18 cellular contexts compared by ENCODE assay signal in genomic region chr11:113847580-113847979, GRCh38. TPM values are rescaled to one million over a fixed set of nuclear protein-coding genes. Genes with fewer than 3 reads are reported as not detected.
DNase-seq lines count a peak whose midpoint lies in the region; ATAC-seq and TF ChIP-seq lines count a peak whose summit lies in the region.
"Had no signal": no experiment of that assay in that cellular context is flagged by ENCODE, and none has a peak within 500 bp of the region (broad histone marks: within the 10 kb centered on the region; RNA-seq: fewer than 3 reads in every experiment).

No MANE protein-coding gene starts in this region.

- H3K4me3 Mint-ChIP-seq in H9, result peak overlapping the region in 1 of 2 experiments; percentile 19; a peak in 2 of 5 replicates
- peak overlapping the region; percentile 15 for H3K4me3 Mint-ChIP-seq in WTC11
- no peak overlapping the region for H3K4me3 Mint-ChIP-seq in memory B cell

- H3K4me3 ChIP-seq in skeletal muscle tissue (ENCODE audit: low read length in 3 of 3) (no peak overlapping the region), gastroesophageal sphincter (no peak overlapping the region)

- H3T11ph ChIP-seq in H9 (ENCODE audit: low read length), result no peak overlapping the region

- no peak overlapping the region for H2BK5ac ChIP-seq in H9 (ENCODE audit: insufficient read length, low read length)

- H2BK12ac ChIP-seq in H9 (ENCODE audit: insufficient read length, low read depth, low read length), result no peak overlapping the region

- H3K23ac ChIP-seq in H9 (ENCODE audit: insufficient read length, low read depth, low read length), result no peak overlapping the region

- no peak for ATAC-seq in WTC11
- ATAC-seq in memory B cell (ENCODE audit: low read depth), result no peak
- ATAC-seq in gastroesophageal sphincter, result no peak
- ATAC-seq: HepG2 had no signal

- H3K79me2 ChIP-seq in H9 (ENCODE audit: insufficient read depth, low read length), result peaks cover 5% of the 10 kb centered on the region; the same call in 1 of the 2 replicates

- TF ChIP-seq CTCF in H9 (conservative IDR thresholded peaks at IDR 0.05) (no peak), WTC11 (IDR thresholded peaks at IDR 0.05) (no peak), gastroesophageal sphincter (IDR thresholded peaks at IDR 0.05) (no peak)

- H3K36me3 ChIP-seq in skeletal muscle tissue (ENCODE audit: control insufficient read depth in 3 of 3, insufficient read depth in 3 of 3, low read length in 3 of 3) (peaks cover 16 to 33% (median 22%) of the 10 kb centered on the region in 3 donors), gastroesophageal sphincter (peaks cover 0 to 54% of the 10 kb centered on the region in 2 donors)

- H2BK15ac ChIP-seq in H9 (ENCODE audit: low read depth, low read length), result no peak overlapping the region

- no peak overlapping the region for H3K4ac ChIP-seq in H9 (ENCODE audit: low read depth, low read length)

- TF ChIP-seq POLR2A in gastroesophageal sphincter (IDR thresholded peaks at IDR 0.05), result no peak

- no peak overlapping the region for H3K18ac ChIP-seq in H9 (ENCODE audit: insufficient read length, low read depth, low read length)

- H3K27me3 ChIP-seq in H9 (ENCODE audit: insufficient read depth, low read length) (no peaks in the 10 kb centered on the region), skeletal muscle tissue (ENCODE audit: control insufficient read depth in 3 of 3, insufficient read depth in 3 of 3, low read length in 3 of 3) (no peaks in the 10 kb centered on the region), gastroesophageal sphincter (no peaks in the 10 kb centered on the region)

- H3K23me2 ChIP-seq in H9 (ENCODE audit: insufficient read length, low read depth, low read length, poor library complexity, severe bottlenecking), result no peaks in the 10 kb centered on the region

- no peak overlapping the region for H2AK5ac ChIP-seq in H9 (ENCODE audit: insufficient read length, low read length)

- H3K79me1 ChIP-seq in H9 (ENCODE audit: insufficient read depth, low read depth, low read length, poor library complexity, severe bottlenecking), result peaks cover 5% of the 10 kb centered on the region

- peak overlapping the region; percentile 46 for H3K4me2 ChIP-seq in H9 (ENCODE audit: insufficient read depth, insufficient read length, low read length)

- H4K5ac ChIP-seq in H9 (ENCODE audit: insufficient read length, low read depth, low read length), result no peak overlapping the region

- no peak overlapping the region for H2BK20ac ChIP-seq in H9 (ENCODE audit: low read depth, low read length, poor library complexity, severe bottlenecking)

- no peak overlapping the region for H4K8ac ChIP-seq in H9 (replicated peaks; ENCODE audit: insufficient read length, low read depth, low read length)

- peaks cover 0 to 9% of the 10 kb centered on the region in 2 experiments; a peak in 3 of 5 replicates for H3K9me3 Mint-ChIP-seq in H9
- peaks cover 10% of the 10 kb centered on the region for H3K9me3 Mint-ChIP-seq in WTC11
- H3K9me3 Mint-ChIP-seq in memory B cell, result peaks cover 3% of the 10 kb centered on the region

- no peak overlapping the region for H2AFZ ChIP-seq in H9 (ENCODE audit: low read length)

- H3K9me3 ChIP-seq in H9 (ENCODE audit: control insufficient read depth, low read depth, low read length), result no peaks in the 10 kb centered on the region
- H3K9me3 ChIP-seq in skeletal muscle tissue (ENCODE audit: control insufficient read depth in 3 of 3, low read length in 3 of 3), result no peaks in the 10 kb centered on the region
- no peaks in the 10 kb centered on the region for H3K9me3 ChIP-seq in gastroesophageal sphincter

- peak overlapping the region; percentile 94 for H3K27ac ChIP-seq in H9 (ENCODE audit: insufficient read length, low read depth, low read length)
- peak overlapping the region; percentile 14 for H3K27ac ChIP-seq in skeletal muscle tissue (ENCODE audit: low read depth, low read length)
- H3K27ac ChIP-seq in gastroesophageal sphincter, result no peak overlapping the region

- DNase-seq in H9 (no peak), WTC11 (ENCODE audit: low spot score) (no peak), memory B cell (ENCODE audit: low spot score in 2 of 2) (no peak), epidermal melanocyte (ENCODE audit: insufficient read length, low spot score) (no peak), dermis blood vessel endothelial cell (no peak), foreskin melanocyte (no peak)
- DNase-seq: AML-193, EL, H7, NCI-H1092, NCI-H146, NCI-H2081, NCI-H510A, NCI-H774 had no signal

- H3K56ac ChIP-seq in H9 (ENCODE audit: insufficient read length, low read depth, low read length), result no peak overlapping the region

- H3K9ac ChIP-seq in H9 (ENCODE audit: extremely low read depth, insufficient read length, low read length) (no peak overlapping the region), skeletal muscle tissue (ENCODE audit: low read depth in 1 of 3, low read length in 3 of 3) (no peak overlapping the region)

- H3K14ac ChIP-seq in H9 (ENCODE audit: insufficient read depth, low read length), result no peak overlapping the region

- no peaks in the 10 kb centered on the region for H3K27me3 Mint-ChIP-seq in H9 (ENCODE audit: low read depth)
- no peaks in the 10 kb centered on the region for H3K27me3 Mint-ChIP-seq in WTC11 (ENCODE audit: low read depth)
- H3K27me3 Mint-ChIP-seq in memory B cell, result no peaks in the 10 kb centered on the region

- no peak overlapping the region for H4K91ac ChIP-seq in H9 (ENCODE audit: insufficient read length, low read depth, low read length)

- peak overlapping the region; percentile 60 to 91 (median 86) for H3K27ac Mint-ChIP-seq in H9
- peak overlapping the region; percentile 97 for H3K27ac Mint-ChIP-seq in WTC11
- peak overlapping the region; percentile 79 for H3K27ac Mint-ChIP-seq in memory B cell

- H3K4me1 Mint-ChIP-seq in H9, result peaks cover 57% of the 10 kb centered on the region in 2 experiments
- peaks cover 60% of the 10 kb centered on the region for H3K4me1 Mint-ChIP-seq in WTC11
- peaks cover 22% of the 10 kb centered on the region for H3K4me1 Mint-ChIP-seq in memory B cell

- H2BK120ac ChIP-seq in H9 (ENCODE audit: low read depth, low read length, poor library complexity, severe bottlenecking), result no peak overlapping the region

- H3K4me1 ChIP-seq in H9 (ENCODE audit: insufficient read depth, low read length) (peaks cover 19% of the 10 kb centered on the region), skeletal muscle tissue (ENCODE audit: control insufficient read depth in 3 of 3, insufficient read depth in 3 of 3, low read length in 3 of 3) (peaks cover 0 to 12% (median 2%) of the 10 kb centered on the region in 3 donors), gastroesophageal sphincter (peaks cover 0 to 7% (median 0%) of the 10 kb centered on the region in 3 donors)

- POLR2A ChIA-PET in WTC11 (lab: Charles Lee), result no interaction called here

- TF ChIP-seq EP300 in gastroesophageal sphincter (IDR thresholded peaks at IDR 0.05), result no peak

- H4K20me1 ChIP-seq in H9 (ENCODE audit: control insufficient read depth, insufficient read depth, insufficient read length), result no peaks in the 10 kb centered on the region

- H3K36me3 Mint-ChIP-seq in H9 (ENCODE audit: insufficient read depth in 1 of 3, low read depth in 3 of 3) (peaks cover 43 to 75% (median 50%) of the 10 kb centered on the region in 3 experiments), WTC11 (peaks cover 62% of the 10 kb centered on the region), memory B cell (peaks cover 48% of the 10 kb centered on the region)

- CTCF ChIA-PET in WTC11 (lab: Charles Lee), result no interaction called here

TF ChIP-seq in WTC11, 78 proteins besides CTCF, POLR2A, EP300 and RAD21 (continues in another document):
- TF ChIP-seq RELA (CRISPR knock-in tag; IDR thresholded peaks at IDR 0.05; ENCODE audit: borderline replicate concordance), result no peak
- TF ChIP-seq MLX (CRISPR knock-in tag; IDR thresholded peaks at IDR 0.05), result no peak
- TF ChIP-seq NFATC4 (CRISPR knock-in tag; IDR thresholded peaks at IDR 0.05), result no peak
- TF ChIP-seq CDX4 (CRISPR knock-in tag; IDR thresholded peaks at IDR 0.05; ENCODE audit: borderline replicate concordance), result no peak
- no peak for TF ChIP-seq FOXP1 (CRISPR knock-in tag; IDR thresholded peaks at IDR 0.05; ENCODE audit: borderline replicate concordance)
- TF ChIP-seq NR2C2 (CRISPR knock-in tag; IDR thresholded peaks at IDR 0.05), result no peak
- no peak for TF ChIP-seq ETV6 (CRISPR knock-in tag; IDR thresholded peaks at IDR 0.05)
- no peak for TF ChIP-seq TEAD4 (CRISPR knock-in tag; IDR thresholded peaks at IDR 0.05)
- no peak for TF ChIP-seq E2F4 (CRISPR knock-in tag; IDR thresholded peaks at IDR 0.05; ENCODE audit: borderline replicate concordance, low read depth)

RNA-seq across cellular contexts. Expression of gene USP28, which starts 27.8 kb away (rescaled TPM):
- total RNA-seq in H9 (2021) (98.8 and 107 TPM in 2 replicates), WTC11 (2021) (129 to 142 TPM (median 138 TPM) in 3 replicates), skeletal muscle tissue (91.9 TPM), dermis blood vessel endothelial cell (38.5 and 53.2 TPM in 2 replicates), gastroesophageal sphincter (10 to 100 TPM; 12.5 to 64.8 (median 38.7) TPM)

RNA-seq across cellular contexts. Expression of gene HTR3B, which starts 57.0 kb away (rescaled TPM):
- total RNA-seq in H9 (2021), result not detected in 2 replicates
- not detected in 3 replicates for total RNA-seq in WTC11 (2021)
- total RNA-seq in skeletal muscle tissue, result not detected
- not detected in 2 replicates for total RNA-seq in dermis blood vessel endothelial cell
- total RNA-seq in gastroesophageal sphincter, result not detected
- total RNA-seq: H7, MCF 10A had no signal

Comparison
In these comparisons a context has a peak if more than half of its experiments do, and no peak if none do; other contexts are left out.
1. H3K27ac ChIP-seq: peak in H9 (single experiment) and skeletal muscle tissue (single experiment); none in gastroesophageal sphincter (0 of 4).
2. Peak in every context shown above with its lines, with median percentiles within 50 percentile points of each other: H3K27ac Mint-ChIP-seq.